Comparison of ENCODE assay signal across 8 cellular contexts in the genomic region with DNA sequence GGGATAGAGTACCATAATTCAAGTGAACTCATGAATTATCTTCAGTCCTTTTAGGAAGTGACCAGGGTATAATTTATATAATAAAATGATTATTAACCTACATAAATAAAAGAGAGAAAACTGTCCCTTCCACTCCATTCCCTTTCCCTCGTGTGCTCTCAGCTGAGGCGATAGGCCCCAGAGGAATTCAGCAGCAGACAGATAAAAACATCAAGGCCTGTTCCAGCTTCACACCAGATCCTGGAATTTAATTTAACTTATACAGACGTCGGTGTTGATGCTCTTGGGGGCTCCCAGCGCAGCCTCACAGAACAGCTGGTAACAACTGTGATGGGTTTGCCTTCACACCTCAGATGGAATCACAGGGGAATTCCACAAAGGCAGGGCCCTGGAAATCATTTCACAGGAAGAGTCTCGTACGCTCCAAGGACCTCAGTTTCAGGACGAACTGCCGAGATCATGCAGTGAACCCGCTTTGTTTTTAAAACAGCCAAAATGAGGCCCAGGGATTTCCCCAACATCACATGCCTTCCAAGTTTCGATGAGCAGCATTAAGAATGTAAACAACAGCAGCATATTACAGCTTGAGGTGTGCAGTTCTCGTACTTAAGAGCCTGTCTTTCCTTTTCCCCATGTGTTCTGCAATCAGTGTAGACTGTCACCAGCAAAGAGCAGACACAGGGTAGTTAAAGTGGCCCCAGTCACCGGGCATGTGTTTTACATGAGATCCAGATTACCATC.
A peak's percentile ranks its signal among the peaks of the same experiment; 100 is the strongest.
DNase-seq lines count a peak whose midpoint lies in the region; ATAC-seq and TF ChIP-seq lines count a peak whose summit lies in the region.

No MANE protein-coding gene starts in this region.

- no peaks in the 10 kb centered on the region for H3K79me2 ChIP-seq in fibroblast of lung (ENCODE audit: control insufficient read depth, insufficient read depth, low read length)

- peaks cover 2% of the 10 kb centered on the region for H3K27me3 ChIP-seq in fibroblast of lung (ENCODE audit: control insufficient read depth, insufficient read depth, low read length)
- no peaks in the 10 kb centered on the region for H3K27me3 ChIP-seq in transverse colon
- H3K27me3 ChIP-seq in WERI-Rb-1 (ENCODE audit: insufficient read depth, low read depth, severe bottlenecking), result no peaks in the 10 kb centered on the region
- peaks cover 0 to 7% (median 0%) of the 10 kb centered on the region in 3 donors for H3K27me3 ChIP-seq in psoas muscle (ENCODE audit: insufficient read depth in 3 of 3, low read length in 2 of 3)

- 26 to 35% methylated on average over 6 to 13 of the region's 13 CpGs for WGBS in transverse colon (ENCODE audit: low coverage in 1 of 2), 2 donors
- 37 to 41% (median 37%) methylated on average over 13 of the region's 13 CpGs for WGBS in psoas muscle, 3 donors

- no peak for TF ChIP-seq CTCF in GM20000 (IDR thresholded peaks at IDR 0.05; ENCODE audit: extremely low read depth, missing control alignments)
- no peak for TF ChIP-seq CTCF in fibroblast of lung (conservative IDR thresholded peaks at IDR 0.05 in 1 of 2, IDR thresholded peaks at IDR 0.05 in 1 of 2; ENCODE audit: low read depth in 1 of 2, low read length in 2 of 2)
- TF ChIP-seq CTCF in transverse colon (IDR thresholded peaks at IDR 0.05), result no peak
- TF ChIP-seq CTCF in WERI-Rb-1 (IDR thresholded peaks at IDR 0.05; ENCODE audit: low read depth, low read length), result no peak
- TF ChIP-seq CTCF in psoas muscle (IDR thresholded peaks at IDR 0.05), result no peak

- peak overlapping the region in 3 of 4 experiments; percentile 7 to 43 (median 42) for H3K4me3 ChIP-seq in fibroblast of lung (replicated peaks in 1 of 4; ENCODE audit: control extremely low read depth in 1 of 4, insufficient read depth in 1 of 4, low read depth in 3 of 4, low read length in 4 of 4)
- peak overlapping the region in 1 of 4 donors; percentile 16 for H3K4me3 ChIP-seq in transverse colon
- no peak overlapping the region for H3K4me3 ChIP-seq in WERI-Rb-1 (ENCODE audit: low read depth, low read length)
- H3K4me3 ChIP-seq in psoas muscle, result no peak overlapping the region

- ATAC-seq in HG03469 (IDR thresholded peaks at IDR 0.05; ENCODE audit: unreplicated experiment) (peak; percentile 72), psoas muscle (no peak)

- H3K27ac ChIP-seq in fibroblast of lung (ENCODE audit: insufficient read depth, low read length), result no peak overlapping the region
- H3K27ac ChIP-seq in transverse colon, result peak overlapping the region in 3 of 4 donors; percentile 3 to 48 (median 26)
- H3K27ac ChIP-seq in WERI-Rb-1, result no peak overlapping the region
- H3K27ac ChIP-seq in psoas muscle, result no peak overlapping the region

- intact Hi-C loops in transverse colon (cut with DNase I; ENCODE audit: low total_unique reads), result no loop called here
- intact Hi-C loops in psoas muscle (cut with DNase I), result no loop called here

- no peak overlapping the region for H3K9ac ChIP-seq in fibroblast of lung (ENCODE audit: insufficient read depth, low read length)

- DNase-seq in GM03348 (ENCODE audit: low spot score) (peak; percentile 24), GM20000 (ENCODE audit: low spot score) (peak; percentile 71), fibroblast of lung (ENCODE audit: low read depth in 2 of 2) (peak in 1 of 2 donors; percentile 43), transverse colon (peak; percentile 9), WERI-Rb-1 (no peak), psoas muscle (no peak), AG20443 (ENCODE audit: low spot score) (no peak)

- no peak for TF ChIP-seq EP300 in transverse colon (IDR thresholded peaks at IDR 0.05; ENCODE audit: low read depth)

- in situ Hi-C loops in transverse colon (cut with MboI; ENCODE audit: low pct_ligation_motif_present in 1 of 4, low pct_unique_long_range_greater_than_20kb in 1 of 4, low sequenced_read_pairs in 3 of 4), result no loop called here

- TF ChIP-seq POLR2A in transverse colon (IDR thresholded peaks at IDR 0.05), result no peak

- H3K4me1 ChIP-seq in fibroblast of lung (ENCODE audit: control insufficient read depth, extremely low read depth, insufficient read depth, low read length) (no peaks in the 10 kb centered on the region), transverse colon (peaks cover 7 to 23% (median 10%) of the 10 kb centered on the region in 4 donors), psoas muscle (no peaks in the 10 kb centered on the region)

- H3K36me3 ChIP-seq in fibroblast of lung (ENCODE audit: control insufficient read depth, insufficient read depth, low read length) (no peaks in the 10 kb centered on the region), transverse colon (no peaks in the 10 kb centered on the region), WERI-Rb-1 (no peaks in the 10 kb centered on the region), psoas muscle (ENCODE audit: insufficient read depth in 1 of 2, low read depth in 1 of 2) (no peaks in the 10 kb centered on the region)

- H3K9me3 ChIP-seq in fibroblast of lung (ENCODE audit: control insufficient read depth, insufficient read depth, low read depth, low read length) (no peaks in the 10 kb centered on the region), transverse colon (no peaks in the 10 kb centered on the region), WERI-Rb-1 (ENCODE audit: severe bottlenecking) (peaks cover 4% of the 10 kb centered on the region), psoas muscle (no peaks in the 10 kb centered on the region)

- H3K4me2 ChIP-seq in fibroblast of lung (ENCODE audit: extremely low read depth, insufficient read depth, low read length), result peak overlapping the region; percentile 72

- H4K20me1 ChIP-seq in fibroblast of lung (ENCODE audit: control insufficient read depth, extremely low read depth, insufficient read depth, low read length), result no peaks in the 10 kb centered on the region

- peak overlapping the region; percentile 87 for H2AFZ ChIP-seq in fibroblast of lung (ENCODE audit: low read length)

Comparison
In these comparisons a context has a peak if more than half of its experiments do, and no peak if none do; other contexts are left out.
1. DNase-seq: peak in GM03348 (single experiment), GM20000 (single experiment) and transverse colon (single experiment); none in WERI-Rb-1 (single experiment), psoas muscle (0 of 2) and AG20443 (single experiment).
2. H3K27ac ChIP-seq: peak in transverse colon (3 of 4); none in fibroblast of lung (single experiment), WERI-Rb-1 (single experiment) and psoas muscle (single experiment).
3. H3K4me3 ChIP-seq: peak in fibroblast of lung (3 of 4); none in WERI-Rb-1 (single experiment) and psoas muscle (single experiment).